ENCODE assay signal across 8 cellular contexts in the genomic region with DNA sequence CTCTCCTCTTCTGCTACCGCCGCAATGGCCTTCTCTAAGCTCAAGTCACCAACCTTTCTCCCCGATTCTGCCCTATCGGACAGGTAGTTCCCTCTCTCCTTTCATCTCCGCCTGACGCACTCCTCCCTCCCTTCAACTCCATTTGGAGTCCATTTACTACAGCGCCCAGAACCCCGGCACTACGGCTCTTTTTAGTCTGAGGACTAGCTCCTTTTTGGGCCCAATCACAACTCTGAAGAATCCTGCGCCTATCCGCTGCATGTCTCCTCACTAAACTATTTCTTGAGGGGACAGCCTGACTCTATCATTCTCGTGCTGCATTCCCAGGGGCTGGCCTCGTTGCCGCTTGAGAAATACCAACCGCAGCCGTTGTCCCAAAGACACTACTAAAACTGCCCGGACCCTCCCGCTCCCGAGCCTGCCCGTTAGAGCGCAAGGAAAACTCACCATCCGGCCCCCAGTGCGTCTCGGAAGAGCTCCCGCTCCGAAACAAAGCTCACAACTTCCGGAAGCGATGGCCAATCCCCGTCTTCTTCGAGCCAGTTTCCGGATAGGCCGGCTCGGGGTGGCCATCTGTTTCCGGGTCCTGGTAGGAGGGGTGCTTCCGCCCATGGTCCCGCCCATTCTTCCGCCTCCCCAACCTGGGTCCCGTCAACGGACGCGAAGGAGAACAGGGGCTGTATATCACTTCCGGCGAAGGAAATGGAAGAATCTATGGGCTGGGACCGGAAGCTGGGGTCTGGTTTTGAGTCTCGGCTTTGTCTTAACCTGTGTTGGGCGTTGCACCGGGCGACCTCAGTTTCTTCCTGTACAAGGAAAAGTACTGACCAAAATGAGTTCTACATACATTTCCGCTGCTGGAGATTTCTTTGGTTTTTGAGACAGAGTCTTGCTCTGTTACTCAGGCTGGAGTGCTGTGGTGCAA. TPM values are rescaled to one million over a fixed set of nuclear protein-coding genes. Genes with fewer than 3 reads are reported as not detected.
DNase-seq lines count a peak whose midpoint lies in the region; ATAC-seq and TF ChIP-seq lines count a peak whose summit lies in the region.

A gene (minus strand): TSS at position 491 of the 925 bp plus-strand sequence. CDS start 2,776 bp downstream, outside the sequence.

- TF ChIP-seq CTCF in BJ (IDR thresholded peaks at IDR 0.05; ENCODE audit: insufficient read depth, low read depth, low read length) = no peak

- no peaks in the 10 kb centered on the region for H3K27me3 ChIP-seq in BJ (ENCODE audit: control insufficient read depth, insufficient read depth, low read length)

- CTCF ChIA-PET in BJ (lab: Yijun Ruan, JAX) = no interaction called here

- intact Hi-C loops in activated CD4-positive, alpha-beta T cell treated with anti-CD3 and anti-CD28 coated beads, Interleukin-2, amount 10 ng/mL, durations not matched to agents 24 days and 14 days (cut with micrococcal nuclease) = loop anchor here (1.0 to 10.0 kb wide), 9 partner anchors 43 to 746 kb away; a partner anchor contains a TSS

- POLR2A ChIA-PET in BJ (lab: Charles Lee) = no interaction called here

- H3K4me3 ChIP-seq in BJ (ENCODE audit: low read depth, low read length) = peak within 1 kb of the TSS; percentile 76

- no peaks in the 10 kb centered on the region for H3K27me3 Mint-ChIP-seq in activated CD4-positive, alpha-beta T cell treated with anti-CD3 and anti-CD28 coated beads, Interleukin-2, amount 10 ng/mL, durations not matched to agents 24 days and 14 days

- ATAC-seq in GM19324 (IDR thresholded peaks at IDR 0.05; ENCODE audit: low FRiP score, unreplicated experiment) (peak; percentile 99), HG03469 (IDR thresholded peaks at IDR 0.05; ENCODE audit: unreplicated experiment) (peak; percentile 84), left lobe of liver (peak; percentile 100)

- H3K4me1 Mint-ChIP-seq in activated CD4-positive, alpha-beta T cell treated with anti-CD3 and anti-CD28 coated beads, Interleukin-2, amount 10 ng/mL, durations not matched to agents 24 days and 14 days = peaks cover 10% of the 10 kb centered on the region

- peaks cover 5% of the 10 kb centered on the region for H3K9me3 Mint-ChIP-seq in activated CD4-positive, alpha-beta T cell treated with anti-CD3 and anti-CD28 coated beads, Interleukin-2, amount 10 ng/mL, durations not matched to agents 24 days and 14 days

- peaks cover 31% of the 10 kb centered on the region for H3K36me3 Mint-ChIP-seq in activated CD4-positive, alpha-beta T cell treated with anti-CD3 and anti-CD28 coated beads, Interleukin-2, amount 10 ng/mL, durations not matched to agents 24 days and 14 days (ENCODE audit: low read depth)

- peaks cover 5% of the 10 kb centered on the region; the same call in 1 of the 2 replicates for H3K36me3 ChIP-seq in BJ (ENCODE audit: control insufficient read depth, insufficient read depth, low read length)

- DNase-seq in BJ (ENCODE audit: low read depth) (peak; percentile 88), NCI-H526 treated with DMSO at 0.1 percent for 48 hours (lab: John Stamatoyannopoulos, UW) (peak; percentile 93), dedifferentiated amniotic fluid mesenchymal stem cell (ENCODE audit: extremely low spot score) (peak; percentile 98), left lobe of liver (ENCODE audit: low spot score) (peak; percentile 97)
- peak; percentile 98 for DNase-seq in activated CD4-positive, alpha-beta T cell treated with anti-CD3 and anti-CD28 coated beads, Interleukin-2, amount 10 ng/mL, durations not matched to agents 24 days and 14 days
- peak; percentile 92 for DNase-seq in stimulated activated CD4-positive, alpha-beta T cell treated with anti-CD3 and anti-CD28 coated beads, Interleukin-2, amount 100 ng/mL, for 4 hours (ENCODE audit: low read depth)

- peak within 1 kb of the TSS; percentile 91 for H3K27ac Mint-ChIP-seq in activated CD4-positive, alpha-beta T cell treated with anti-CD3 and anti-CD28 coated beads, Interleukin-2, amount 10 ng/mL, durations not matched to agents 24 days and 14 days

- peak within 1 kb of the TSS; percentile 100 for H3K4me3 Mint-ChIP-seq in activated CD4-positive, alpha-beta T cell treated with anti-CD3 and anti-CD28 coated beads, Interleukin-2, amount 10 ng/mL, durations not matched to agents 24 days and 14 days

RNA-seq across cellular contexts. Expression of the gene that starts here (rescaled TPM):
- polyA plus RNA-seq in BJ (2011; rRNA removed) = 16.0 and 23.8 TPM in 2 replicates
- 2.8 and 4.0 TPM in 2 replicates for polyA minus RNA-seq in BJ (2011; rRNA and poly(A)+ RNA removed)
- 37.6 and 38.5 TPM in 2 replicates for total RNA-seq in activated CD4-positive, alpha-beta T cell treated with anti-CD3 and anti-CD28 coated beads, Interleukin-2, amount 10 ng/mL, durations not matched to agents 24 days and 14 days
- 8.6 TPM for total RNA-seq in left lobe of liver

Comparison
In these comparisons a context has a peak if more than half of its experiments do, and no peak if none do; other contexts are left out.
1. Peak in every context shown above with its lines: DNase-seq, ATAC-seq and H3K4me3 ChIP-seq.